ENCODE assay signal across 34 cellular contexts in the genomic region with DNA sequence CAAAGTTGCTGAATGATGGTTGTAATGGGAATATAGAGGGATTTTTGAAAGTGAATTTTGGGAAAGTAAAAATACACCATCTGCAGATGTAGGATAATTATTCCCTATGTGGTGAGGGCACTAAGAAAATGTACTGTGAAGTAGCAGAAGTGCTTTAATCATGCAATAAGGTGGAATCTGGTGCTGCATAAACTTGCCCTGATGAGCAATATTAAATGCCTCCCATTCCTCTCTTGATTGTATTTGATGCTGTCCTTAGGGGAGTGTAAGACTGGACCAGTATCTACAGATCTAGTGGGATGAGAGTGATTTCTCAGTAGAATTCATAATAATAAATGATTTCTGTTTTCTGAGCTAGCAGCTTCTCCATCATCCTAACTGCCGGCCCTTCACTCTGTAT.
"Had no signal": no experiment of that assay in that cellular context is flagged by ENCODE, and none has a peak within 500 bp of the region (broad histone marks: within the 10 kb centered on the region; RNA-seq: fewer than 3 reads in every experiment).

No MANE protein-coding gene starts in this region.

- ATAC-seq: activated CD8-positive, alpha-beta T cell treated with anti-CD3 and anti-CD28 coated beads for 36 hours; activated naive CD8-positive, alpha-beta T cell treated with anti-CD3 and anti-CD28 coated beads, Interleukin-2, amount 50 U/mL, for 24 hours had no signal

- H3K4me1 ChIP-seq: Peyer's patch had no signal

- H3K9me3 Mint-ChIP-seq: activated CD8-positive, alpha-beta T cell treated with anti-CD3 and anti-CD28 coated beads for 36 hours; activated naive CD4-positive, alpha-beta T cell treated with anti-CD3 and anti-CD28 coated beads, Interleukin-2, amount 10 ng/mL, durations not matched to agents 7 days and 5 days; activated naive CD8-positive, alpha-beta T cell treated with anti-CD3 and anti-CD28 coated beads, Interleukin-2, amount 50 U/mL, for 24 hours; activated T-cell treated with anti-CD3 and anti-CD28 coated beads, Interleukin-2, amount 50 U/mL, for 24 hours; activated T-helper 1 cell treated with anti-CD3 and anti-CD28 coated beads, Interleukin-12 subunit alpha, Interleukin-12 subunit beta, Interleukin-2, Interleukin-4 antibody, amounts not matched to agents 30 ng/mL and 10 ng/mL and 1 ng/mL, durations not matched to agents 14 hours and 24 hours and 36 hours; brain; IgD-negative memory B cell had no signal

- H3K27me3 Mint-ChIP-seq: IgD-negative memory B cell had no signal

- H3K27me3 ChIP-seq: Peyer's patch had no signal

- H3K4me3 Mint-ChIP-seq: activated CD8-positive, alpha-beta T cell treated with anti-CD3 and anti-CD28 coated beads for 36 hours; activated naive CD4-positive, alpha-beta T cell treated with anti-CD3 and anti-CD28 coated beads, Interleukin-2, amount 10 ng/mL, durations not matched to agents 7 days and 5 days; activated naive CD8-positive, alpha-beta T cell; activated naive CD8-positive, alpha-beta T cell treated with anti-CD3 and anti-CD28 coated beads, Interleukin-2, amount 50 U/mL, for 24 hours; activated T-cell treated with anti-CD3 and anti-CD28 coated beads, Interleukin-2, amount 50 U/mL, for 24 hours; activated T-helper 1 cell treated with anti-CD3 and anti-CD28 coated beads, Interleukin-12 subunit alpha, Interleukin-12 subunit beta, Interleukin-2, Interleukin-4 antibody, amounts not matched to agents 30 ng/mL and 10 ng/mL and 1 ng/mL, durations not matched to agents 14 hours and 24 hours and 36 hours; brain; IgD-negative memory B cell had no signal

- DNase-seq: activated CD4-positive, alpha-beta T cell treated with anti-CD3 and anti-CD28 coated beads for 1 hour; activated CD4-positive, alpha-beta T cell treated with anti-CD3 and anti-CD28 coated beads for 48 hours; activated CD4-positive, CD25-positive, alpha-beta regulatory T cell; activated CD8-positive, alpha-beta T cell treated with anti-CD3 and anti-CD28 coated beads for 36 hours; activated naive CD4-positive, alpha-beta T cell treated with anti-CD3 and anti-CD28 coated beads, Interleukin-2, amount 10 ng/mL, durations not matched to agents 7 days and 5 days; activated naive CD8-positive, alpha-beta T cell treated with anti-CD3 and anti-CD28 coated beads, Interleukin-2, amount 50 U/mL, for 24 hours; activated T-cell treated with anti-CD3 and anti-CD28 coated beads, Interleukin-2, amount 50 U/mL, for 24 hours; anterior cingulate cortex; central memory CD4-positive, alpha-beta T cell; Kasumi-1; KBM-7; MM.1S; MV-4-11; NCI-H1092; NCI-H1436 treated with DMSO at 0.1 percent for 48 hours; NCI-H1694 treated with DMSO at 0.1 percent for 48 hours; NCI-H2029 treated with DMSO at 0.1 percent for 48 hours; NCI-H2107; NCI-H2171; NCI-H510A; NCI-H526; NCI-H774; Peyer's patch; Right ventricle myocardium superior; RPMI8226; SW 1271; T-helper 1 cell; T-helper 2 cell; T-helper 9 cell; WERI-Rb-1 had no signal

- H3K27ac ChIP-seq: Peyer's patch, WERI-Rb-1 had no signal

- H3K36me3 ChIP-seq: Peyer's patch, WERI-Rb-1 had no signal

- H3K27ac Mint-ChIP-seq: activated CD8-positive, alpha-beta T cell treated with anti-CD3 and anti-CD28 coated beads for 36 hours; activated naive CD4-positive, alpha-beta T cell treated with anti-CD3 and anti-CD28 coated beads, Interleukin-2, amount 10 ng/mL, durations not matched to agents 7 days and 5 days; activated naive CD8-positive, alpha-beta T cell; activated naive CD8-positive, alpha-beta T cell treated with anti-CD3 and anti-CD28 coated beads, Interleukin-2, amount 50 U/mL, for 24 hours; activated T-cell treated with anti-CD3 and anti-CD28 coated beads, Interleukin-2, amount 50 U/mL, for 24 hours; activated T-helper 1 cell treated with anti-CD3 and anti-CD28 coated beads, Interleukin-12 subunit alpha, Interleukin-12 subunit beta, Interleukin-2, Interleukin-4 antibody, amounts not matched to agents 30 ng/mL and 10 ng/mL and 1 ng/mL, durations not matched to agents 14 hours and 24 hours and 36 hours; brain; IgD-negative memory B cell had no signal

- H3K4me3 ChIP-seq: Peyer's patch had no signal

- H3K36me3 Mint-ChIP-seq: activated naive CD4-positive, alpha-beta T cell treated with anti-CD3 and anti-CD28 coated beads, Interleukin-2, amount 10 ng/mL, durations not matched to agents 7 days and 5 days; activated naive CD8-positive, alpha-beta T cell; brain had no signal

- H3K9me3 ChIP-seq: Peyer's patch had no signal
